1 cellular context compared by ENCODE assay signal in genomic region chr22:40220316-40221054, GRCh38.
TF ChIP-seq lines count a peak whose summit lies in the region.

No MANE protein-coding gene starts in this region.

TF ChIP-seq in GM23338, 12 proteins besides CTCF, POLR2A, EP300 and RAD21 (continued from another document):
- TF ChIP-seq ZNF462 (CRISPR knock-in tag; IDR thresholded peaks at IDR 0.05): no peak
- no peak for TF ChIP-seq ZNF331 (CRISPR knock-in tag; IDR thresholded peaks at IDR 0.05; ENCODE audit: low read depth)
- no peak for TF ChIP-seq EZH2 (IDR thresholded peaks at IDR 0.05; ENCODE audit: low read depth, unreplicated experiment)
- no peak for TF ChIP-seq NANOG (IDR thresholded peaks at IDR 0.05; ENCODE audit: borderline replicate concordance)
- no peak for TF ChIP-seq ZNF114 (CRISPR knock-in tag; IDR thresholded peaks at IDR 0.05)
